Comparison of ENCODE assay signal across 10 cellular contexts in genomic region chr1:237799762-237800474, GRCh38.
DNase-seq lines count a peak whose midpoint lies in the region; ATAC-seq and TF ChIP-seq lines count a peak whose summit lies in the region.
"Had no signal": no experiment of that assay in that cellular context is flagged by ENCODE, and none has a peak within 500 bp of the region (broad histone marks: within the 10 kb centered on the region; RNA-seq: fewer than 3 reads in every experiment).

No MANE protein-coding gene starts in this region.

- no peaks in the 10 kb centered on the region for H3K36me3 ChIP-seq in RWPE2 (ENCODE audit: low read depth)
- H3K36me3 ChIP-seq in naive thymus-derived CD4-positive, alpha-beta T cell (ENCODE audit: control insufficient read depth in 2 of 3, insufficient read depth in 3 of 3, low read length in 3 of 3), result no peaks in the 10 kb centered on the region

- no peak overlapping the region for H3K4me3 Mint-ChIP-seq in naive thymus-derived CD4-positive, alpha-beta T cell
- H3K4me3 Mint-ChIP-seq: CD8-positive, alpha-beta T cell had no signal

- H3K27ac ChIP-seq in RWPE2 (ENCODE audit: poor library complexity, severe bottlenecking), result no peak overlapping the region
- no peak overlapping the region for H3K27ac ChIP-seq in naive thymus-derived CD4-positive, alpha-beta T cell (ENCODE audit: low read depth, low read length)
- H3K27ac ChIP-seq: thoracic aorta had no signal

- intact Hi-C loops in naive thymus-derived CD4-positive, alpha-beta T cell (cut with micrococcal nuclease), result loop anchor here in 1 of 2 donors (5.0 to 10.0 kb wide), 2 partner anchors 123 to 1695 kb away; no protein-coding TSS in a partner anchor

- no peaks in the 10 kb centered on the region for H3K4me1 Mint-ChIP-seq in naive thymus-derived CD4-positive, alpha-beta T cell

- no peak overlapping the region for H3K27ac Mint-ChIP-seq in naive thymus-derived CD4-positive, alpha-beta T cell
- H3K27ac Mint-ChIP-seq: CD8-positive, alpha-beta T cell had no signal

- DNase-seq in activated CD4-positive, CD25-positive, alpha-beta regulatory T cell treated with anti-CD3 and anti-CD28 coated beads, Interleukin-2, amount 50 U/mL, for 16 hours (ENCODE audit: low read depth, low spot score), result peak; percentile 4
- DNase-seq in activated CD4-positive, CD25-positive, alpha-beta regulatory T cell treated with anti-CD3 and anti-CD28 coated beads, Interleukin-2, amount 50 U/mL, for 72 hours, result no peak
- DNase-seq in HT1080 (ENCODE audit: low read depth) (peak; percentile 87), RWPE2 (ENCODE audit: low spot score) (peak; percentile 66), choroid plexus epithelial cell (ENCODE audit: low read depth) (peak; percentile 50)
- peak in 1 of 9 donors; percentile 3 for DNase-seq in naive thymus-derived CD4-positive, alpha-beta T cell
- no peak for DNase-seq in central memory CD4-positive, alpha-beta T cell

- ATAC-seq in GM21717 (IDR thresholded peaks at IDR 0.05; ENCODE audit: unreplicated experiment), result peak; percentile 98
- ATAC-seq in RWPE2 (ENCODE audit: low read depth), result peak; percentile 99
- peak; percentile 66 for ATAC-seq in naive thymus-derived CD4-positive, alpha-beta T cell
- ATAC-seq: CD8-positive, alpha-beta T cell had no signal

- peak; percentile 71 for TF ChIP-seq CTCF in RWPE2 (IDR thresholded peaks at IDR 0.05; ENCODE audit: poor library complexity, severe bottlenecking)
- TF ChIP-seq CTCF in choroid plexus epithelial cell (conservative IDR thresholded peaks at IDR 0.05; ENCODE audit: low read depth, low read length), result peak; percentile 35

- POLR2A ChIA-PET in naive thymus-derived CD4-positive, alpha-beta T cell (lab: Charles Lee), result no interaction called here

- no peaks in the 10 kb centered on the region for H3K27me3 ChIP-seq in RWPE2 (ENCODE audit: insufficient read depth, poor library complexity, severe bottlenecking)
- H3K27me3 ChIP-seq in naive thymus-derived CD4-positive, alpha-beta T cell (ENCODE audit: control insufficient read depth in 2 of 2, insufficient read depth in 2 of 2, low read length in 2 of 2), result no peaks in the 10 kb centered on the region

- no peak overlapping the region for H3K4me3 ChIP-seq in RWPE2 (ENCODE audit: severe bottlenecking)
- no peak overlapping the region for H3K4me3 ChIP-seq in choroid plexus epithelial cell (ENCODE audit: low read depth, low read length)
- no peak overlapping the region for H3K4me3 ChIP-seq in naive thymus-derived CD4-positive, alpha-beta T cell (ENCODE audit: low read length)
- H3K4me3 ChIP-seq: thoracic aorta had no signal

- H3K9me3 Mint-ChIP-seq in naive thymus-derived CD4-positive, alpha-beta T cell, result peaks cover 0 to 1% (median 0%) of the 10 kb centered on the region in 11 donors
- H3K9me3 Mint-ChIP-seq: CD8-positive, alpha-beta T cell had no signal

- CTCF ChIA-PET in naive thymus-derived CD4-positive, alpha-beta T cell (lab: Charles Lee), result no interaction called here

- H3K4me1 ChIP-seq in RWPE2 (ENCODE audit: insufficient read depth, poor library complexity, severe bottlenecking), result no peaks in the 10 kb centered on the region
- H3K4me1 ChIP-seq in naive thymus-derived CD4-positive, alpha-beta T cell (ENCODE audit: control insufficient read depth in 2 of 2, insufficient read depth in 2 of 2, low read length in 2 of 2), result no peaks in the 10 kb centered on the region

- peaks cover 0 to 8% (median 5%) of the 10 kb centered on the region in 5 donors for H3K27me3 Mint-ChIP-seq in naive thymus-derived CD4-positive, alpha-beta T cell

- H3K36me3 Mint-ChIP-seq in naive thymus-derived CD4-positive, alpha-beta T cell, result no peaks in the 10 kb centered on the region
- H3K36me3 Mint-ChIP-seq: CD8-positive, alpha-beta T cell had no signal

- H3K9me3 ChIP-seq in RWPE2 (ENCODE audit: severe bottlenecking), result no peaks in the 10 kb centered on the region
- no peaks in the 10 kb centered on the region for H3K9me3 ChIP-seq in naive thymus-derived CD4-positive, alpha-beta T cell (ENCODE audit: control insufficient read depth in 2 of 3, low read length in 3 of 3)
- H3K9me3 ChIP-seq: thoracic aorta had no signal

Comparison
In these comparisons a context has a peak if more than half of its experiments do, and no peak if none do; other contexts are left out.
1. DNase-seq: peak in activated CD4-positive, CD25-positive, alpha-beta regulatory T cell treated with anti-CD3 and anti-CD28 coated beads, Interleukin-2, amount 50 U/mL, for 16 hours (single experiment), HT1080 (single experiment), RWPE2 (single experiment) and choroid plexus epithelial cell (single experiment); none in activated CD4-positive, CD25-positive, alpha-beta regulatory T cell treated with anti-CD3 and anti-CD28 coated beads, Interleukin-2, amount 50 U/mL, for 72 hours (single experiment) and central memory CD4-positive, alpha-beta T cell (single experiment).
2. Peak in every context shown above with its lines, with median percentiles within 50 percentile points of each other: ATAC-seq.